Comparison of ENCODE assay signal across 8 cellular contexts in genomic region chr22:30667486-30668305, GRCh38. TPM values are rescaled to one million over a fixed set of nuclear protein-coding genes. Genes with fewer than 3 reads are reported as not detected.
A peak's percentile ranks its signal among the peaks of the same experiment; 100 is the strongest.
DNase-seq lines count a peak whose midpoint lies in the region; ATAC-seq and TF ChIP-seq lines count a peak whose summit lies in the region.

DUSP18 (minus strand) TSS chr22:30667875; CDS start chr22:30664003, 3,872 bp downstream.

- peak within 1 kb of the TSS; percentile 74 to 97 (median 91) for H3K27ac Mint-ChIP-seq in naive thymus-derived CD4-positive, alpha-beta T cell
- peak within 1 kb of the TSS; percentile 69 for H3K27ac Mint-ChIP-seq in stimulated activated memory B cell treated with anti-CD40 and anti-IgM and Interleukin-4, amounts not matched to agents 10 μg/mL and 1 μg/mL and 100 μg/mL, for 72 hours

- H3K4me2 ChIP-seq in fibroblast of lung (ENCODE audit: extremely low read depth, insufficient read depth, low read length), result peak within 1 kb of the TSS; percentile 98

- H3K9me3 Mint-ChIP-seq in naive thymus-derived CD4-positive, alpha-beta T cell, result peaks cover 0 to 1% (median 0%) of the 10 kb centered on the region in 11 donors
- no peaks in the 10 kb centered on the region for H3K9me3 Mint-ChIP-seq in stimulated activated memory B cell treated with anti-CD40 and anti-IgM and Interleukin-4, amounts not matched to agents 10 μg/mL and 1 μg/mL and 100 μg/mL, for 72 hours

- intact Hi-C loops in naive thymus-derived CD4-positive, alpha-beta T cell (cut with micrococcal nuclease), result loop anchor here (1.0 to 2.0 kb wide), 10 partner anchors 18 to 829 kb away; partner anchors contain the start of genes OSBP2 (in 2 of the 2), SLC35E4 (in 2 of the 2), ASCC2 (in 1 of the 2) and RNF185 (in 1 of the 2)

- no peaks in the 10 kb centered on the region for H3K79me2 ChIP-seq in fibroblast of lung (ENCODE audit: control insufficient read depth, insufficient read depth, low read length)

- H3K27ac ChIP-seq in fibroblast of lung (ENCODE audit: insufficient read depth, low read length), result peak within 1 kb of the TSS; percentile 84
- H3K27ac ChIP-seq in naive thymus-derived CD4-positive, alpha-beta T cell (ENCODE audit: low read depth, low read length), result peak within 1 kb of the TSS; percentile 71

- peak within 1 kb of the TSS; percentile 97 for H2AFZ ChIP-seq in fibroblast of lung (ENCODE audit: low read length)

- peak within 1 kb of the TSS; percentile 90 to 98 (median 95) for H3K4me3 Mint-ChIP-seq in naive thymus-derived CD4-positive, alpha-beta T cell
- H3K4me3 Mint-ChIP-seq in stimulated activated memory B cell treated with anti-CD40 and anti-IgM and Interleukin-4, amounts not matched to agents 10 μg/mL and 1 μg/mL and 100 μg/mL, for 72 hours, result peak within 1 kb of the TSS; percentile 93

- H3K9ac ChIP-seq in fibroblast of lung (ENCODE audit: insufficient read depth, low read length), result peak within 1 kb of the TSS; percentile 84

- peak; percentile 80 for ATAC-seq in GM21825 (IDR thresholded peaks at IDR 0.05; ENCODE audit: unreplicated experiment)
- ATAC-seq in naive thymus-derived CD4-positive, alpha-beta T cell, result peak; percentile 96
- peak; percentile 96 for ATAC-seq in stimulated activated memory B cell treated with anti-CD40 and anti-IgM and Interleukin-4, amounts not matched to agents 10 μg/mL and 1 μg/mL and 100 μg/mL, for 72 hours

- peak; percentile 23 to 37 for TF ChIP-seq CTCF in fibroblast of lung (conservative IDR thresholded peaks at IDR 0.05 in 1 of 2, IDR thresholded peaks at IDR 0.05 in 1 of 2; ENCODE audit: low read depth in 1 of 2, low read length in 2 of 2)

- H3K36me3 ChIP-seq in fibroblast of lung (ENCODE audit: control insufficient read depth, insufficient read depth, low read length), result peaks cover 2% of the 10 kb centered on the region
- H3K36me3 ChIP-seq in naive thymus-derived CD4-positive, alpha-beta T cell (ENCODE audit: control insufficient read depth in 2 of 3, insufficient read depth in 3 of 3, low read length in 3 of 3), result peaks cover 0 to 21% (median 0%) of the 10 kb centered on the region in 3 experiments

- POLR2A ChIA-PET in naive thymus-derived CD4-positive, alpha-beta T cell (lab: Charles Lee), result interaction anchor here (0.6 to 1.7 kb wide), 9 partner anchors 22 to 1806 kb away, joined by 3 to 11 read pairs (median 4); partner anchors contain the start of genes OSBP2 and SLC35E4

- peaks cover 4 to 22% (median 12%) of the 10 kb centered on the region in 5 donors for H3K36me3 Mint-ChIP-seq in naive thymus-derived CD4-positive, alpha-beta T cell
- peaks cover 14% of the 10 kb centered on the region for H3K36me3 Mint-ChIP-seq in stimulated activated memory B cell treated with anti-CD40 and anti-IgM and Interleukin-4, amounts not matched to agents 10 μg/mL and 1 μg/mL and 100 μg/mL, for 72 hours

- peaks cover 2% of the 10 kb centered on the region for H3K4me1 ChIP-seq in fibroblast of lung (ENCODE audit: control insufficient read depth, extremely low read depth, insufficient read depth, low read length)
- H3K4me1 ChIP-seq in naive thymus-derived CD4-positive, alpha-beta T cell (ENCODE audit: control insufficient read depth in 2 of 2, insufficient read depth in 2 of 2, low read length in 2 of 2), result peaks cover 4 to 6% of the 10 kb centered on the region in 2 donors

- peak; percentile 96 for DNase-seq in Daoy (ENCODE audit: low read depth)
- peak; percentile 59 to 63 for DNase-seq in Kasumi-1 (lab: John Stamatoyannopoulos, UW)
- DNase-seq in RKO (ENCODE audit: low spot score), result peak; percentile 93
- peak; percentile 92 for DNase-seq in activated T-helper 1 cell treated with anti-CD3 and anti-CD28 coated beads, Interleukin-2, amount 50 U/mL, for 16 hours (ENCODE audit: low read depth in 1 of 2, low spot score in 1 of 2)
- peak; percentile 84 to 88 for DNase-seq in fibroblast of lung (ENCODE audit: low read depth in 2 of 2)
- peak; percentile 87 to 95 (median 92) for DNase-seq in naive thymus-derived CD4-positive, alpha-beta T cell

- peak within 1 kb of the TSS; percentile 54 to 83 (median 68) for H3K4me3 ChIP-seq in fibroblast of lung (replicated peaks in 1 of 4; ENCODE audit: control extremely low read depth in 1 of 4, insufficient read depth in 1 of 4, low read depth in 3 of 4, low read length in 4 of 4)
- peak within 1 kb of the TSS; percentile 98 for H3K4me3 ChIP-seq in naive thymus-derived CD4-positive, alpha-beta T cell (ENCODE audit: low read length)

- H3K27me3 Mint-ChIP-seq in naive thymus-derived CD4-positive, alpha-beta T cell, result peaks cover 0 to 4% (median 0%) of the 10 kb centered on the region in 5 donors
- H3K27me3 Mint-ChIP-seq in stimulated activated memory B cell treated with anti-CD40 and anti-IgM and Interleukin-4, amounts not matched to agents 10 μg/mL and 1 μg/mL and 100 μg/mL, for 72 hours, result no peaks in the 10 kb centered on the region

- H3K4me1 Mint-ChIP-seq in naive thymus-derived CD4-positive, alpha-beta T cell, result peaks cover 17 to 30% (median 24%) of the 10 kb centered on the region in 7 donors
- H3K4me1 Mint-ChIP-seq in stimulated activated memory B cell treated with anti-CD40 and anti-IgM and Interleukin-4, amounts not matched to agents 10 μg/mL and 1 μg/mL and 100 μg/mL, for 72 hours, result peaks cover 31% of the 10 kb centered on the region

- CTCF ChIA-PET in naive thymus-derived CD4-positive, alpha-beta T cell (lab: Charles Lee), result interaction anchor here (1.6 to 1.8 kb wide), 2 partner anchors 33 kb away, joined by 5 to 6 read pairs; partner anchors contain the start of gene SLC35E4

- no peaks in the 10 kb centered on the region for H4K20me1 ChIP-seq in fibroblast of lung (ENCODE audit: control insufficient read depth, extremely low read depth, insufficient read depth, low read length)

- no peaks in the 10 kb centered on the region for H3K27me3 ChIP-seq in fibroblast of lung (ENCODE audit: control insufficient read depth, insufficient read depth, low read length)
- H3K27me3 ChIP-seq in naive thymus-derived CD4-positive, alpha-beta T cell (ENCODE audit: control insufficient read depth in 2 of 2, insufficient read depth in 2 of 2, low read length in 2 of 2), result no peaks in the 10 kb centered on the region

- no peaks in the 10 kb centered on the region for H3K9me3 ChIP-seq in fibroblast of lung (ENCODE audit: control insufficient read depth, insufficient read depth, low read depth, low read length)
- H3K9me3 ChIP-seq in naive thymus-derived CD4-positive, alpha-beta T cell (ENCODE audit: control insufficient read depth in 2 of 3, low read length in 3 of 3), result no peaks in the 10 kb centered on the region

RNA-seq across cellular contexts. Expression of gene DUSP18, which starts in this region (rescaled TPM):
- total RNA-seq in Daoy (2014; rRNA removed; shearing (Covaris generic)), result 4.3 and 7.0 TPM in 2 replicates
- total RNA-seq in fibroblast of lung, result 4.9 and 7.4 TPM in 2 replicates
- 10.8 and 14.9 TPM in 2 replicates for polyA plus RNA-seq in fibroblast of lung
- 6.8 and 6.9 TPM in 2 replicates for polyA plus RNA-seq in fibroblast of lung (2012)
- 45.1 and 63.2 TPM in 2 replicates for polyA minus RNA-seq in fibroblast of lung (ENCODE audit: low replicate concordance)
- total RNA-seq in naive thymus-derived CD4-positive, alpha-beta T cell, result 10 to 100 TPM in 4 of 5 experiments, 1 to 10 TPM in 1; 7.4 to 18.5 (median 14.1) TPM
- 10 to 100 TPM in 1 of 2 donors, 1 to 10 TPM in 1; 7.4 to 12.2 TPM for polyA plus RNA-seq in naive thymus-derived CD4-positive, alpha-beta T cell

Comparison
In these comparisons a context has a peak if more than half of its experiments do, and no peak if none do; other contexts are left out.
1. Peak in every context shown above with its lines: DNase-seq, ATAC-seq, H3K4me3 ChIP-seq and H3K27ac ChIP-seq.